11 cellular contexts compared by ENCODE assay signal in the genomic region with DNA sequence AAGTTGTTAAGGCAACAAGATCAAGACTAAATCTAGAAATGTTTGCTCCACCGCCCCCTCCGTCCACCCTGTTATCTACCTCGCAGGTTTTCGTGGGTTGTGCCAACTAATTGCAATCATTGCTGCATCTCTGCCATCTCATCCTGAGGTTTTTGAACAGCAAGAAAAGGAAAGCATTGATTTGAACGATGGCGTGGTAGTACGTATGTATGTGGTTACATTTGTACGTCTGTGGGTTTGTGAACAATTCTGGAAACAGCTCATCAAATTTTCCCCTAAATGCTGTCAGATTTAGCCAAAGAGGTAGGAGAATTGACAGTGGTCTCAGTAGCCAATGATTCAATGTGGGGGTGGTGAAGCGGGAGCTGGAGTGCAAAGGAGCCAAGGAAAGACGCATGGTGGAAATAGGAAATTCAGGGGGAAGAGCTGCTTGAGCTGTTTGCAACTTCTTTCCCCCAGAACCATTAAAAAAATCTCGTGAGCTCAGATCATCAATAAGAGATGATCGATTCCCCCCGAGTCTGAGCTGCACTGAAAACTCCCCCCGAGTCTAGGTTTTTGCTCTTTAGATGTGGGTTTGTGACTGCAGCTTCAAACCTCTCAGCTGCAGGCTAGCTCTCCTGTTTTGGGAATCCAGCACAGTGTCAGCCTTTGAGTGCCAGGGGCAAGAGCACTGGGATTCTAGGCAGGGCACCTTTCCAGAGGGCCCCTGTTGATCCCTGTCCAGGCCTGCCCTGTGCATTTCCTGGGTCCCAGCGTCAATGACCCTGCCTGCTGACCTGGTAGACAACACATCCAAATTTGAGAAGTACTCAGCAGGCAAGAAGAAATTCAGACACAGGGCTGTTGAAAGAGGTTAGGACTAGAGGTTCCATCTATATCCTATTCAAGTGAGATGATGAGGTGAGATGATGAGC.
A peak's percentile ranks its signal among the peaks of the same experiment; 100 is the strongest.
DNase-seq lines count a peak whose midpoint lies in the region; ATAC-seq and TF ChIP-seq lines count a peak whose summit lies in the region.
"Had no signal": no experiment of that assay in that cellular context is flagged by ENCODE, and none has a peak within 500 bp of the region (broad histone marks: within the 10 kb centered on the region; RNA-seq: fewer than 3 reads in every experiment).

No MANE protein-coding gene starts in this region.

- DNase-seq in activated T-cell treated with anti-CD3 and anti-CD28 coated beads, Interleukin-2, amount 50 U/mL, for 48 hours, result peak; percentile 74 to 75
- DNase-seq in stimulated activated CD4-positive, alpha-beta T cell treated with anti-CD3 and anti-CD28 coated beads, TNF-alpha, amount 100 ng/mL, for 1 hour (ENCODE audit: low read depth in 3 of 3, low spot score in 1 of 3), result peak in 2 of 3 donors; percentile 5 to 18
- DNase-seq in A673 (ENCODE audit: low spot score) (no peak), AG08395 (ENCODE audit: low spot score) (no peak), tibial artery (no peak), activated gamma-delta T cell (lab: John Stamatoyannopoulos, UW) (no peak)
- DNase-seq: left cardiac atrium, sigmoid colon had no signal

- no peak for TF ChIP-seq CTCF in A673 (conservative IDR thresholded peaks at IDR 0.05; ENCODE audit: low read depth, low read length)
- no peak for TF ChIP-seq CTCF in tibial artery (IDR thresholded peaks at IDR 0.05)

- H3K4me3 ChIP-seq in A673 (ENCODE audit: low read depth, low read length, poor library complexity, severe bottlenecking) (no peak overlapping the region), tibial artery (no peak overlapping the region)
- H3K4me3 ChIP-seq: sigmoid colon had no signal

- H3K9me3 ChIP-seq in A673 (ENCODE audit: low read depth, low read length, poor library complexity, severe bottlenecking) (no peaks in the 10 kb centered on the region), tibial artery (no peaks in the 10 kb centered on the region)
- H3K9me3 ChIP-seq: sigmoid colon had no signal

- peak; percentile 67 for ATAC-seq in GM18520 (IDR thresholded peaks at IDR 0.05; ENCODE audit: unreplicated experiment)
- ATAC-seq in HG03039 (IDR thresholded peaks at IDR 0.05; ENCODE audit: unreplicated experiment), result peak; percentile 45
- ATAC-seq: HCT116 had no signal

- intact Hi-C loops in A673 (cut with micrococcal nuclease; ENCODE audit: unreplicated experiment), result no loop called here
- intact Hi-C loops in tibial artery (cut with DNase I; ENCODE audit: low total_unique reads), result no loop called here

- BruUV-seq in A673 (replicated peaks; lab: Mats Ljungman, UMichigan), result no TSS peak

- POLR2A ChIA-PET in A673 (lab: Charles Lee; ENCODE audit: low non-redundant PET), result interaction anchor here (0.6 kb wide), 1 partner anchor 796 kb away, joined by 10 read pairs; no protein-coding TSS in a partner anchor

- no peak overlapping the region for H3K27ac ChIP-seq in A673 (ENCODE audit: low read depth, low read length, poor library complexity, severe bottlenecking)
- H3K27ac ChIP-seq in tibial artery, result no peak overlapping the region
- H3K27ac ChIP-seq: sigmoid colon had no signal

- H3K4me1 ChIP-seq in A673 (ENCODE audit: insufficient read depth, low read length, poor library complexity, severe bottlenecking) (no peaks in the 10 kb centered on the region), tibial artery (no peaks in the 10 kb centered on the region)
- H3K4me1 ChIP-seq: sigmoid colon had no signal

- H3K36me3 ChIP-seq in A673 (ENCODE audit: insufficient read depth, low read length, poor library complexity, severe bottlenecking), result no peaks in the 10 kb centered on the region
- no peaks in the 10 kb centered on the region for H3K36me3 ChIP-seq in tibial artery
- H3K36me3 ChIP-seq: sigmoid colon had no signal

- CTCF ChIA-PET in A673 (lab: Charles Lee), result no interaction called here

- H3K27me3 ChIP-seq in A673 (replicated peaks; ENCODE audit: insufficient read depth, low read depth, low read length, poor library complexity), result peaks cover 15% of the 10 kb centered on the region
- H3K27me3 ChIP-seq in tibial artery, result no peaks in the 10 kb centered on the region
- H3K27me3 ChIP-seq: sigmoid colon had no signal

Comparison
In these comparisons a context has a peak if more than half of its experiments do, and no peak if none do; other contexts are left out.
1. DNase-seq: peak in activated T-cell treated with anti-CD3 and anti-CD28 coated beads, Interleukin-2, amount 50 U/mL, for 48 hours (2 of 2) and stimulated activated CD4-positive, alpha-beta T cell treated with anti-CD3 and anti-CD28 coated beads, TNF-alpha, amount 100 ng/mL, for 1 hour (2 of 3); none in A673 (single experiment), AG08395 (single experiment), tibial artery (0 of 2) and activated gamma-delta T cell (single experiment).